In genomic region chr15:74598126-74598842, GRCh38 we compare ENCODE assay signal across 2 cellular contexts.
TF ChIP-seq lines count a peak whose summit lies in the region.

No MANE protein-coding gene starts in this region.

TF ChIP-seq in A549, 52 proteins besides CTCF, POLR2A, EP300 and RAD21:
- TF ChIP-seq E2F6 (IDR thresholded peaks at IDR 0.05; ENCODE audit: borderline replicate concordance, low read depth) (peak; percentile 31), BCL3 (IDR thresholded peaks at IDR 0.05) (0 out of 3 replicates have a peak, but pooled peaks have one; percentile 64), MAX (IDR thresholded peaks at IDR 0.05) (peak; percentile 58; the same call in 1 of the 2 replicates), RNF2 (IDR thresholded peaks at IDR 0.05; ENCODE audit: borderline replicate concordance, low read depth) (no peak), TFCP2L1 (CRISPR knock-in tag; IDR thresholded peaks at IDR 0.05) (no peak), MAZ (IDR thresholded peaks at IDR 0.05; ENCODE audit: borderline replicate concordance, low read depth, low read length) (no peak), JUN (IDR thresholded peaks at IDR 0.05) (peak in 1 of 2 experiments; percentile 42; a peak in 1 of 5 replicates), RFX5 (IDR thresholded peaks at IDR 0.05) (peak; percentile 78), USF2 (IDR thresholded peaks at IDR 0.05) (peak; percentile 95)

TF ChIP-seq in HepG2, 621 proteins besides CTCF, POLR2A, EP300 and RAD21 (continued from another document and continues in another):
- no peak for TF ChIP-seq GPBP1L1 (CRISPR knock-in tag; IDR thresholded peaks at IDR 0.05)
- TF ChIP-seq ZNF619 (CRISPR knock-in tag; IDR thresholded peaks at IDR 0.05) = peak; percentile 74; the same call in 1 of the 2 replicates
- 0 out of 2 replicates have a peak, but pooled peaks have one; percentile 45 for TF ChIP-seq SPEN (CRISPR knock-in tag; IDR thresholded peaks at IDR 0.05; ENCODE audit: low read depth)
- TF ChIP-seq CHD2 (IDR thresholded peaks at IDR 0.05; ENCODE audit: low read depth, low read length) = peak; percentile 52; the same call in 1 of the 2 replicates
- peak; percentile 19; the same call in 1 of the 2 replicates for TF ChIP-seq HOMEZ (CRISPR knock-in tag; IDR thresholded peaks at IDR 0.05; ENCODE audit: low read depth)
- TF ChIP-seq KDM5A (IDR thresholded peaks at IDR 0.05; ENCODE audit: borderline replicate concordance, low read length) = peak; percentile 40; the same call in 1 of the 2 replicates
- TF ChIP-seq ZNF776 (CRISPR knock-in tag; IDR thresholded peaks at IDR 0.05) = peak; percentile 74; the same call in 1 of the 2 replicates
- TF ChIP-seq HIVEP1 (CRISPR knock-in tag; IDR thresholded peaks at IDR 0.05) = peak; percentile 87
- TF ChIP-seq ZNF512B (CRISPR knock-in tag; IDR thresholded peaks at IDR 0.05; ENCODE audit: borderline replicate concordance) = no peak; the same call in 1 of the 2 replicates
- peak; percentile 87 for TF ChIP-seq ZNF430 (CRISPR knock-in tag; IDR thresholded peaks at IDR 0.05)
- TF ChIP-seq ZNF276 (CRISPR knock-in tag; IDR thresholded peaks at IDR 0.05; ENCODE audit: low read depth) = 0 out of 2 replicates have a peak, but pooled peaks have one; percentile 75
- TF ChIP-seq YEATS2 (CRISPR knock-in tag; IDR thresholded peaks at IDR 0.05; ENCODE audit: borderline replicate concordance) = peak; percentile 67; the same call in 1 of the 2 replicates
- TF ChIP-seq TGIF2 (CRISPR knock-in tag; IDR thresholded peaks at IDR 0.05) = no peak; the same call in 1 of the 2 replicates
- TF ChIP-seq RNF2 (conservative IDR thresholded peaks at IDR 0.05; ENCODE audit: low read depth) = peak; percentile 56
- 0 out of 2 replicates have a peak, but pooled peaks have one; percentile 77 for TF ChIP-seq ZNF713 (CRISPR knock-in tag; IDR thresholded peaks at IDR 0.05)
- peak; percentile 56; the same call in 1 of the 2 replicates for TF ChIP-seq ZFP91 (CRISPR knock-in tag; IDR thresholded peaks at IDR 0.05; ENCODE audit: borderline replicate concordance)
- no peak for TF ChIP-seq IRF1 (CRISPR knock-in tag; IDR thresholded peaks at IDR 0.05; ENCODE audit: low read depth)
- TF ChIP-seq ZNF318 (CRISPR knock-in tag; IDR thresholded peaks at IDR 0.05) = 0 out of 2 replicates have a peak, but pooled peaks have one; percentile 25
- TF ChIP-seq ZNF362 (CRISPR knock-in tag; IDR thresholded peaks at IDR 0.05; ENCODE audit: borderline replicate concordance) = no peak
- no peak for TF ChIP-seq ONECUT2 (CRISPR knock-in tag; IDR thresholded peaks at IDR 0.05)
- peak; percentile 98 for TF ChIP-seq POLR2AphosphoS5 (IDR thresholded peaks at IDR 0.05; ENCODE audit: low read depth, low read length)
- TF ChIP-seq PHB2 (IDR thresholded peaks at IDR 0.05; ENCODE audit: partially characterized antibody) = no peak
- peak; percentile 28; the same call in 1 of the 2 replicates for TF ChIP-seq KDM3A (CRISPR knock-in tag; IDR thresholded peaks at IDR 0.05; ENCODE audit: low read depth)
